22 cellular contexts compared by ENCODE assay signal in genomic region chr9:90842984-90843383, GRCh38. TPM values are rescaled to one million over a fixed set of nuclear protein-coding genes. Genes with fewer than 3 reads are reported as not detected.
DNase-seq lines count a peak whose midpoint lies in the region; ATAC-seq, FAIRE-seq and TF ChIP-seq lines count a peak whose summit lies in the region.
"Had no signal": no experiment of that assay in that cellular context is flagged by ENCODE, and none has a peak within 500 bp of the region (broad histone marks: within the 10 kb centered on the region; RNA-seq: fewer than 3 reads in every experiment).

No MANE protein-coding gene starts in this region.

- no peak overlapping the region for H3K9ac ChIP-seq in GM12878 (ENCODE audit: control insufficient read depth, insufficient read depth, low read length)

- no peak overlapping the region for H3K27ac ChIP-seq in GM12878 (ENCODE audit: control insufficient read depth, insufficient read depth)
- no peak overlapping the region for H3K27ac ChIP-seq in aorta (ENCODE audit: low read depth in 1 of 2, low read length in 2 of 2)
- H3K27ac ChIP-seq: brain microvascular endothelial cell, esophagus squamous epithelium, heart right ventricle, ovary had no signal

- in situ Hi-C loops in GM12878 (cut with MboI): no loop called here

- no peak overlapping the region for H3K4me2 ChIP-seq in GM12878 (ENCODE audit: control insufficient read depth, insufficient read depth)

- no peaks in the 10 kb centered on the region for H3K9me3 Mint-ChIP-seq in activated CD8-positive, alpha-beta memory T cell treated with anti-CD3 and anti-CD28 coated beads, Interleukin-2, amount 10 ng/mL, durations not matched to agents 7 days and 5 days (ENCODE audit: low read depth)
- no peaks in the 10 kb centered on the region for H3K9me3 Mint-ChIP-seq in stimulated activated effector memory CD8-positive, alpha-beta T cell treated with anti-CD3 and anti-CD28 coated beads, Interleukin-12 subunit alpha, Interleukin-12 subunit beta, amount 100 ng/mL, for 72 hours
- H3K9me3 Mint-ChIP-seq: activated naive CD4-positive, alpha-beta T cell treated with anti-CD3 and anti-CD28 coated beads, Interleukin-2, amount 10 ng/mL, durations not matched to agents 7 days and 5 days; CD4-positive, alpha-beta memory T cell; T-cell; type B pancreatic cell had no signal

- H3K9me3 ChIP-seq in GM12878 (replicated peaks; ENCODE audit: control insufficient read depth, insufficient read depth, low read length): no peaks in the 10 kb centered on the region
- H3K9me3 ChIP-seq in aorta (ENCODE audit: control insufficient read depth, low read length): no peaks in the 10 kb centered on the region
- H3K9me3 ChIP-seq: esophagus squamous epithelium, heart right ventricle, ovary had no signal

- TF ChIP-seq EP300 in GM12878 (IDR thresholded peaks at IDR 0.05; ENCODE audit: borderline replicate concordance in 1 of 2, control insufficient read depth in 1 of 2, low read depth in 2 of 2, low read length in 2 of 2): no peak

- peaks cover 14% of the 10 kb centered on the region for H3K79me2 ChIP-seq in GM12878 (ENCODE audit: control insufficient read depth, insufficient read depth, low read length)

- SMC1A ChIA-PET in GM12878 (lab: Charles Lee; ENCODE audit: uncharacterized antibody, unreplicated experiment): no interaction called here

- H3K27me3 ChIP-seq in GM12878 (replicated peaks in 1 of 2; ENCODE audit: control insufficient read depth in 2 of 2, insufficient read depth in 2 of 2, low read length in 1 of 2): no peaks in the 10 kb centered on the region
- peaks cover 0 to 2% of the 10 kb centered on the region in 2 donors for H3K27me3 ChIP-seq in aorta (ENCODE audit: control insufficient read depth in 1 of 2, insufficient read depth in 2 of 2, low read length in 1 of 2)
- H3K27me3 ChIP-seq: brain microvascular endothelial cell, esophagus squamous epithelium, heart right ventricle, ovary had no signal

- no peak overlapping the region for H3K27ac Mint-ChIP-seq in activated CD8-positive, alpha-beta memory T cell treated with anti-CD3 and anti-CD28 coated beads, Interleukin-2, amount 10 ng/mL, durations not matched to agents 7 days and 5 days
- no peak overlapping the region for H3K27ac Mint-ChIP-seq in stimulated activated effector memory CD8-positive, alpha-beta T cell treated with anti-CD3 and anti-CD28 coated beads, Interleukin-12 subunit alpha, Interleukin-12 subunit beta, amount 100 ng/mL, for 72 hours
- H3K27ac Mint-ChIP-seq: activated naive CD4-positive, alpha-beta T cell treated with anti-CD3 and anti-CD28 coated beads, Interleukin-2, amount 10 ng/mL, durations not matched to agents 7 days and 5 days; CD4-positive, alpha-beta memory T cell; T-cell; type B pancreatic cell had no signal

- no TSS peak for BruUV-seq in GM12878 (replicated peaks; lab: Mats Ljungman, UMichigan)

- no peaks in the 10 kb centered on the region for H3K27me3 Mint-ChIP-seq in activated CD8-positive, alpha-beta memory T cell treated with anti-CD3 and anti-CD28 coated beads, Interleukin-2, amount 10 ng/mL, durations not matched to agents 7 days and 5 days
- H3K27me3 Mint-ChIP-seq: type B pancreatic cell had no signal

- no peaks in the 10 kb centered on the region for H4K20me1 ChIP-seq in GM12878 (ENCODE audit: control insufficient read depth, insufficient read depth)

- no peaks in the 10 kb centered on the region for H3K36me3 Mint-ChIP-seq in activated CD8-positive, alpha-beta memory T cell treated with anti-CD3 and anti-CD28 coated beads, Interleukin-2, amount 10 ng/mL, durations not matched to agents 7 days and 5 days
- no peaks in the 10 kb centered on the region for H3K36me3 Mint-ChIP-seq in stimulated activated effector memory CD8-positive, alpha-beta T cell treated with anti-CD3 and anti-CD28 coated beads, Interleukin-12 subunit alpha, Interleukin-12 subunit beta, amount 100 ng/mL, for 72 hours
- H3K36me3 Mint-ChIP-seq: activated naive CD4-positive, alpha-beta T cell treated with anti-CD3 and anti-CD28 coated beads, Interleukin-2, amount 10 ng/mL, durations not matched to agents 7 days and 5 days; CD4-positive, alpha-beta memory T cell; T-cell; type B pancreatic cell had no signal

- no peak for DNase-seq in activated CD8-positive, alpha-beta memory T cell treated with anti-CD3 and anti-CD28 coated beads, Interleukin-2, amount 10 ng/mL, durations not matched to agents 7 days and 5 days
- DNase-seq in activated CD8-positive, alpha-beta memory T cell treated with anti-CD3 and anti-CD28 coated beads, Interleukin-2, amount 50 U/mL, for 4 hours: no peak
- DNase-seq in NB4 (ENCODE audit: low read depth) (peak; percentile 86), GM12878 (ENCODE audit: low read depth, low spot score) (no peak), globus pallidus (ENCODE audit: low spot score) (no peak), aorta (no peak)
- DNase-seq in stimulated activated effector memory CD8-positive, alpha-beta T cell treated with anti-CD3 and anti-CD28 coated beads, Interleukin-12 subunit alpha, Interleukin-12 subunit beta, amount 100 ng/mL, for 72 hours (ENCODE audit: low spot score in 2 of 2): no peak
- no peak for DNase-seq in effector CD4-positive, alpha-beta T cell
- DNase-seq: activated naive CD4-positive, alpha-beta T cell treated with anti-CD3 and anti-CD28 coated beads, Interleukin-2, amount 10 ng/mL, durations not matched to agents 7 days and 5 days; brain microvascular endothelial cell; CD4-positive, alpha-beta memory T cell; esophagus squamous epithelium; heart right ventricle; kidney glomerular epithelial cell; NCI-H2029 treated with DMSO at 0.1 percent for 48 hours; NCI-H526; ovary had no signal

- CTCF ChIA-PET in activated CD8-positive, alpha-beta memory T cell treated with anti-CD3 and anti-CD28 coated beads, Interleukin-2, amount 10 ng/mL, durations not matched to agents 7 days and 5 days (lab: Charles Lee): no interaction called here
- CTCF ChIA-PET in GM12878 (lab: Yijun Ruan, JAX): no interaction called here

- H2AFZ ChIP-seq in GM12878 (ENCODE audit: control insufficient read depth, low read depth, low read length): no peak overlapping the region

- ATAC-seq in activated CD8-positive, alpha-beta memory T cell treated with anti-CD3 and anti-CD28 coated beads, Interleukin-2, amount 10 ng/mL, durations not matched to agents 7 days and 5 days: peak; percentile 47
- ATAC-seq in GM12878 (peak; percentile 43), aorta (ENCODE audit: low FRiP score) (no peak)
- peak; percentile 35 for ATAC-seq in stimulated activated effector memory CD8-positive, alpha-beta T cell treated with anti-CD3 and anti-CD28 coated beads, Interleukin-12 subunit alpha, Interleukin-12 subunit beta, amount 100 ng/mL, for 72 hours
- ATAC-seq: activated CD4-positive, CD25-positive, alpha-beta regulatory T cell treated with anti-CD3 and anti-CD28 coated beads, Interleukin-2, amount 50 U/mL, for 24 hours; T-cell had no signal

- no peak for TF ChIP-seq POLR2A in NB4 (IDR thresholded peaks at IDR 0.05; ENCODE audit: extremely low read depth, insufficient read length)
- TF ChIP-seq POLR2A in GM12878 (IDR thresholded peaks at IDR 0.05; ENCODE audit: low read depth, low read length): no peak

- H3K4me1 Mint-ChIP-seq in activated CD8-positive, alpha-beta memory T cell treated with anti-CD3 and anti-CD28 coated beads, Interleukin-2, amount 10 ng/mL, durations not matched to agents 7 days and 5 days: no peaks in the 10 kb centered on the region
- peaks cover 6% of the 10 kb centered on the region for H3K4me1 Mint-ChIP-seq in stimulated activated effector memory CD8-positive, alpha-beta T cell treated with anti-CD3 and anti-CD28 coated beads, Interleukin-12 subunit alpha, Interleukin-12 subunit beta, amount 100 ng/mL, for 72 hours
- H3K4me1 Mint-ChIP-seq: activated naive CD4-positive, alpha-beta T cell treated with anti-CD3 and anti-CD28 coated beads, Interleukin-2, amount 10 ng/mL, durations not matched to agents 7 days and 5 days; CD4-positive, alpha-beta memory T cell; T-cell had no signal

- H3K4me3 Mint-ChIP-seq in activated CD8-positive, alpha-beta memory T cell treated with anti-CD3 and anti-CD28 coated beads, Interleukin-2, amount 10 ng/mL, durations not matched to agents 7 days and 5 days: no peak overlapping the region
- no peak overlapping the region for H3K4me3 Mint-ChIP-seq in stimulated activated effector memory CD8-positive, alpha-beta T cell treated with anti-CD3 and anti-CD28 coated beads, Interleukin-12 subunit alpha, Interleukin-12 subunit beta, amount 100 ng/mL, for 72 hours
- H3K4me3 Mint-ChIP-seq: activated naive CD4-positive, alpha-beta T cell treated with anti-CD3 and anti-CD28 coated beads, Interleukin-2, amount 10 ng/mL, durations not matched to agents 7 days and 5 days; CD4-positive, alpha-beta memory T cell; T-cell; type B pancreatic cell had no signal

- H3K36me3 ChIP-seq in GM12878 (ENCODE audit: control insufficient read depth in 2 of 2, insufficient read depth in 2 of 2, low read length in 1 of 2): peaks cover 11 to 19% of the 10 kb centered on the region in 2 experiments; a peak in 3 of 4 replicates
- H3K36me3 ChIP-seq in aorta (ENCODE audit: control insufficient read depth in 1 of 2, insufficient read depth in 2 of 2, low read length in 1 of 2): no peaks in the 10 kb centered on the region
- H3K36me3 ChIP-seq: brain microvascular endothelial cell, ovary had no signal

- no peak for TF ChIP-seq RAD21 in GM12878 (IDR thresholded peaks at IDR 0.05; ENCODE audit: insufficient read depth, low read depth, low read length)

- POLR2A ChIA-PET in GM12878 (lab: Charles Lee): no interaction called here

- WGBS in GM12878 (ENCODE audit: insufficient coverage, insufficient replicate concordance, low lambda C conversion rate, missing lambda C conversion rate): 58% methylated on average over 14 of the region's 14 CpGs
- WGBS in aorta, 2 donors: 81 to 84% methylated on average over 14 of the region's 14 CpGs

- intact Hi-C loops in GM12878 (cut with micrococcal nuclease; ENCODE audit: unreplicated experiment): no loop called here
- intact Hi-C loops in aorta (cut with DNase I): no loop called here

- H3K4me1 ChIP-seq in GM12878 (ENCODE audit: control insufficient read depth, insufficient read depth, low read length) (peaks cover 26% of the 10 kb centered on the region), aorta (ENCODE audit: control insufficient read depth in 1 of 2, insufficient read depth in 2 of 2, low read length in 2 of 2) (no peaks in the 10 kb centered on the region)
- H3K4me1 ChIP-seq: esophagus squamous epithelium had no signal

- no peak for FAIRE-seq in GM12878 (lab: Jason Lieb, UNC)
- FAIRE-seq: A204.1, RCC 7860 had no signal

- TF ChIP-seq CTCF in NB4 (IDR thresholded peaks at IDR 0.05; ENCODE audit: low read depth, low read length) (no peak), GM12878 (IDR thresholded peaks at IDR 0.05 in 2 of 3, conservative IDR thresholded peaks at IDR 0.05 in 1 of 3; ENCODE audit: control insufficient read depth in 2 of 3, extremely low read depth in 1 of 3, insufficient read depth in 1 of 3, low read depth in 3 of 3, low read length in 3 of 3) (no peak)

- H3K4me3 ChIP-seq in NB4 (ENCODE audit: low read depth, low read length): no peak overlapping the region
- H3K4me3 ChIP-seq in GM12878: no peak overlapping the region
- no peak overlapping the region for H3K4me3 ChIP-seq in aorta (ENCODE audit: low read length in 2 of 2)
- H3K4me3 ChIP-seq: esophagus squamous epithelium, heart right ventricle, ovary had no signal

- RAD21 ChIA-PET in GM12878 (lab: Charles Lee; ENCODE audit: unreplicated experiment): no interaction called here

RNA-seq across cellular contexts. Expression of gene SYK, which starts 41.4 kb away (rescaled TPM):
- total RNA-seq in activated CD8-positive, alpha-beta memory T cell treated with anti-CD3 and anti-CD28 coated beads, Interleukin-2, amount 10 ng/mL, durations not matched to agents 7 days and 5 days: under 1 TPM; 0.26 to 0.28 TPM
- 29.6 and 41.5 TPM in 2 replicates for total RNA-seq in GM12878 (2013; cell fraction: nucleolus; rRNA removed)
- total RNA-seq in GM12878 (2014; rRNA removed) (80.7 and 88.4 TPM in 2 replicates), GM12878 (2014; rRNA removed; fragmentation: Illumina TruSeq; extraction: Trizol) (70.2 and 75.8 TPM in 2 replicates), GM12878 (2021) (128 and 135 TPM in 2 replicates), aorta (10 to 100 TPM; 15.0 to 31.5 TPM)
- polyA plus RNA-seq in GM12878 (2011; ENCODE audit: low read depth): 17.5 TPM
- polyA plus RNA-seq in GM12878 (2011; rRNA removed) (5.7 and 6.5 TPM in 2 replicates), GM12878 (2014; fragmentation: Illumina TruSeq; extraction: Trizol) (77.5 and 82.5 TPM in 2 replicates), GM12878 (2014; fragmentation: Nextera tagmentation; extraction: Ambion mirVana) (10 to 100 TPM; 23.1 to 24.8 TPM), GM12878 (2014; rRNA removed) (58.1 and 58.2 TPM in 2 replicates), GM12878 (2016; fragmentation: Nextera tagmentation; extraction: Ambion mirVana) (10 to 100 TPM; 68.0 to 69.5 TPM), aorta (10 to 100 TPM in 1 of 2 donors, 1 to 10 TPM in 1; 2.1 to 11.5 TPM)
- 7.5 and 7.6 TPM in 2 replicates for polyA plus RNA-seq in GM12878 (2011; cell fraction: cytosol; rRNA removed)
- 7.6 and 13.2 TPM in 2 replicates for polyA plus RNA-seq in GM12878 (2011; cell fraction: nucleus; rRNA removed)
- polyA plus RNA-seq in GM12878 (2012): 26.6 and 29.5 TPM in 2 replicates
- polyA minus RNA-seq in GM12878 (2011; rRNA and poly(A)+ RNA removed): 7.0 and 8.3 TPM in 2 replicates
- polyA minus RNA-seq in GM12878 (2011; cell fraction: cytosol; rRNA and poly(A)+ RNA removed): 5.8 and 11.6 TPM in 2 replicates
- polyA minus RNA-seq in GM12878 (2011; cell fraction: nucleus; rRNA and poly(A)+ RNA removed): 6.8 and 8.5 TPM in 2 replicates

Comparison
In these comparisons a context has a peak if more than half of its experiments do, and no peak if none do; other contexts are left out.
1. RNA of gene SYK, which starts 41.4 kb away (total RNA-seq): 29.6 to 135 TPM in GM12878 and 15.0 to 31.5 TPM in aorta; 0.26 to 0.28 TPM in activated CD8-positive, alpha-beta memory T cell treated with anti-CD3 and anti-CD28 coated beads, Interleukin-2, amount 10 ng/mL, durations not matched to agents 7 days and 5 days; every median in the first group is over 10 times any median in the second.